27 cellular contexts compared by ENCODE assay signal in the genomic region with DNA sequence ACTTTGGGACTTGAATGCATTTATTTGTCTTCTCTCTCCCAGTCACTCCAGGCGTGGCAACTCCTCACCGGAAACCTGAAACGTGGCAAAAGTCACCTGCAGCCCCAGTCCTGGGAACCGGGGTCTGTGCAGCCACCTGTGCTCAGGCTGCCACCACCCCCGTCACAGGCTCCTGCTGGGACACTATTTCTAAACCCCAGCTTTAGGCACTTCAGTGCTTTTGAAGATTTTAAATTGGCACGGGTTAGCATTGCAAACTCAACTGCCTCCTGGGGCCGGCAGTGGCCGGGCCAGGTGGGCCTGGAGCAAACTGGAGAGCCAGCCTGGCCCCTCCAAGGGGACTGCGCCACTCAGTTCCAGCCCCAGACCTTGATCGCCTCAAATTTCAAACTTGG.
"Had no signal": no experiment of that assay in that cellular context is flagged by ENCODE, and none has a peak within 500 bp of the region (broad histone marks: within the 10 kb centered on the region; RNA-seq: fewer than 3 reads in every experiment).

No MANE protein-coding gene starts in this region.

- H3K4me1 Mint-ChIP-seq: activated naive CD8-positive, alpha-beta T cell treated with anti-CD3 and anti-CD28 coated beads, Interleukin-2, amount 50 U/mL, for 24 hours had no signal

- H3K4me3 Mint-ChIP-seq: activated CD8-positive, alpha-beta memory T cell treated with anti-CD3 and anti-CD28 coated beads, Interleukin-2, amount 10 ng/mL, durations not matched to agents 7 days and 5 days; activated naive CD8-positive, alpha-beta T cell treated with anti-CD3 and anti-CD28 coated beads, Interleukin-2, amount 50 U/mL, for 24 hours; activated T-cell treated with anti-CD3 and anti-CD28 coated beads, Interleukin-2, amount 50 U/mL, for 24 hours; T-helper 1 cell treated with Interleukin-12 subunit alpha and Interleukin-12 subunit beta and Interleukin-4 antibody, amounts not matched to agents 30 μg/mL and 1 μg/mL, for 36 hours; WTC11 had no signal

- H3K27me3 Mint-ChIP-seq: activated CD8-positive, alpha-beta memory T cell treated with anti-CD3 and anti-CD28 coated beads, Interleukin-2, amount 10 ng/mL, durations not matched to agents 7 days and 5 days; activated naive CD8-positive, alpha-beta T cell treated with anti-CD3 and anti-CD28 coated beads, Interleukin-2, amount 50 U/mL, for 24 hours; activated T-cell treated with anti-CD3 and anti-CD28 coated beads, Interleukin-2, amount 50 U/mL, for 24 hours had no signal

- H3K27me3 ChIP-seq: ascending aorta, brain microvascular endothelial cell, cardiac muscle cell, Peyer's patch had no signal

- H3K4me3 ChIP-seq: ascending aorta, cardiac muscle cell, Peyer's patch had no signal

- H3K27ac Mint-ChIP-seq: activated CD8-positive, alpha-beta memory T cell treated with anti-CD3 and anti-CD28 coated beads, Interleukin-2, amount 10 ng/mL, durations not matched to agents 7 days and 5 days; activated naive CD4-positive, alpha-beta T cell treated with anti-CD3 and anti-CD28 coated beads, Interleukin-2, amount 50 U/mL, for 72 hours; activated naive CD8-positive, alpha-beta T cell treated with anti-CD3 and anti-CD28 coated beads, Interleukin-2, amount 50 U/mL, for 24 hours; activated T-cell treated with anti-CD3 and anti-CD28 coated beads, Interleukin-2, amount 50 U/mL, for 24 hours; T-helper 1 cell treated with Interleukin-12 subunit alpha and Interleukin-12 subunit beta and Interleukin-4 antibody, amounts not matched to agents 30 μg/mL and 1 μg/mL, for 36 hours had no signal

- DNase-seq: activated CD4-positive, alpha-beta T cell treated with anti-CD3 and anti-CD28 coated beads for 48 hours; activated CD4-positive, alpha-beta T cell treated with anti-CD3 and anti-CD28 coated beads, Interleukin-2, amount 50 U/mL, for 48 hours; activated CD4-positive, CD25-positive, alpha-beta regulatory T cell treated with anti-CD3 and anti-CD28 coated beads, Interleukin-2, amount 50 U/mL, for 72 hours; activated CD8-positive, alpha-beta memory T cell treated with anti-CD3 and anti-CD28 coated beads, Interleukin-2, amount 10 ng/mL, durations not matched to agents 7 days and 5 days; activated effector memory CD4-positive, alpha-beta T cell treated with anti-CD3 and anti-CD28 coated beads, Interleukin-2, amount 50 U/mL, for 16 hours; activated naive CD4-positive, alpha-beta T cell treated with Interleukin-2 at 50 U/mL for 16 hours; activated naive CD8-positive, alpha-beta T cell treated with anti-CD3 and anti-CD28 coated beads, Interleukin-2, amount 50 U/mL, for 24 hours; activated T-cell treated with anti-CD3 and anti-CD28 coated beads, Interleukin-2, amount 50 U/mL, for 24 hours; amniotic stem cell; brain microvascular endothelial cell; Kasumi-1; KBM-7; NCI-H1092; NCI-H1417; NCI-H1930; NCI-H345; NCI-H510A; NCI-H526 treated with DMSO at 0.1 percent for 48 hours; Peyer's patch; SHP77 treated with DMSO at 0.1 percent for 48 hours; T-helper 9 cell had no signal

- H3K27ac ChIP-seq: ascending aorta, brain microvascular endothelial cell, cardiac muscle cell, Peyer's patch, RWPE1 had no signal

- H3K9me3 Mint-ChIP-seq: activated naive CD4-positive, alpha-beta T cell treated with anti-CD3 and anti-CD28 coated beads, Interleukin-2, amount 50 U/mL, for 72 hours; activated naive CD8-positive, alpha-beta T cell treated with anti-CD3 and anti-CD28 coated beads, Interleukin-2, amount 50 U/mL, for 24 hours; activated T-cell treated with anti-CD3 and anti-CD28 coated beads, Interleukin-2, amount 50 U/mL, for 24 hours; T-helper 1 cell treated with Interleukin-12 subunit alpha and Interleukin-12 subunit beta and Interleukin-4 antibody, amounts not matched to agents 30 μg/mL and 1 μg/mL, for 36 hours; WTC11 had no signal

- H3K36me3 ChIP-seq: ascending aorta, brain microvascular endothelial cell, cardiac muscle cell, Peyer's patch had no signal

- H3K9me3 ChIP-seq: ascending aorta, Peyer's patch had no signal

- H3K36me3 Mint-ChIP-seq: activated CD8-positive, alpha-beta memory T cell treated with anti-CD3 and anti-CD28 coated beads, Interleukin-2, amount 10 ng/mL, durations not matched to agents 7 days and 5 days; activated naive CD4-positive, alpha-beta T cell treated with anti-CD3 and anti-CD28 coated beads, Interleukin-2, amount 50 U/mL, for 72 hours; WTC11 had no signal

- H3K4me1 ChIP-seq: ascending aorta, Peyer's patch had no signal
